1 cellular context compared by ENCODE assay signal in the genomic region with DNA sequence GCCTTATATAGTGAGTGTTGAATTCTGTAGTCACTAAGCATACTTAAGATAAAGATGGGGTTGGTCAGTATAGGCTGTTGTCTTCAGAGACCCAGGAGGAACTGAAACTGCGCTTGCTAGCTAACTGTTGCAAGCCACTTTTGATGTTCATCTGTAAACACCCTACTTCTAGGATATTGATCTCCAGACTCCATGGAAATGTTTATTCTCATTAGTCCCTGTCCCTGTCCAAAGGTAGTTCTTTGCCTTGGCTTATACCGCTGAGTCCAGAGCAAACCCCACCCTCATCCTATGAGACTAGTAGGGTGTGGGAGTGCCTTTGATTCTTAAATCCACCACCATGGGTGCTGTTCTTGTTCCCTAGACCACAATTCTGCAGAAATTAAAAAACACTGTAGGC.
TF ChIP-seq lines count a peak whose summit lies in the region.

No MANE protein-coding gene starts in this region.

TF ChIP-seq in K562, 482 proteins besides CTCF, POLR2A, EP300 and RAD21:
- TF ChIP-seq ZNF584 (CRISPR knock-in tag; IDR thresholded peaks at IDR 0.05; ENCODE audit: low read depth) (no peak), ZNF408 (CRISPR knock-in tag; IDR thresholded peaks at IDR 0.05; ENCODE audit: low read depth) (no peak), SIN3A (IDR thresholded peaks at IDR 0.05; ENCODE audit: borderline replicate concordance in 2 of 2, control insufficient read depth in 1 of 2, low read depth in 2 of 2, low read length in 2 of 2) (no peak), SP1 (CRISPR knock-in tag; IDR thresholded peaks at IDR 0.05) (no peak), ZNF41 (CRISPR knock-in tag; conservative IDR thresholded peaks at IDR 0.05) (no peak), MTA1 (IDR thresholded peaks at IDR 0.05; ENCODE audit: borderline replicate concordance) (no peak), ZNF184 (CRISPR knock-in tag; IDR thresholded peaks at IDR 0.05) (no peak), KAT2B (IDR thresholded peaks at IDR 0.05; ENCODE audit: low read depth, low read length) (no peak), SOX6 (IDR thresholded peaks at IDR 0.05) (no peak), PTTG1 (tag; IDR thresholded peaks at IDR 0.05; ENCODE audit: low read depth) (no peak), ZNF511 (CRISPR knock-in tag; IDR thresholded peaks at IDR 0.05) (no peak), SREBF2 (CRISPR knock-in tag; IDR thresholded peaks at IDR 0.05) (no peak)
- TF ChIP-seq, protein P1, sequence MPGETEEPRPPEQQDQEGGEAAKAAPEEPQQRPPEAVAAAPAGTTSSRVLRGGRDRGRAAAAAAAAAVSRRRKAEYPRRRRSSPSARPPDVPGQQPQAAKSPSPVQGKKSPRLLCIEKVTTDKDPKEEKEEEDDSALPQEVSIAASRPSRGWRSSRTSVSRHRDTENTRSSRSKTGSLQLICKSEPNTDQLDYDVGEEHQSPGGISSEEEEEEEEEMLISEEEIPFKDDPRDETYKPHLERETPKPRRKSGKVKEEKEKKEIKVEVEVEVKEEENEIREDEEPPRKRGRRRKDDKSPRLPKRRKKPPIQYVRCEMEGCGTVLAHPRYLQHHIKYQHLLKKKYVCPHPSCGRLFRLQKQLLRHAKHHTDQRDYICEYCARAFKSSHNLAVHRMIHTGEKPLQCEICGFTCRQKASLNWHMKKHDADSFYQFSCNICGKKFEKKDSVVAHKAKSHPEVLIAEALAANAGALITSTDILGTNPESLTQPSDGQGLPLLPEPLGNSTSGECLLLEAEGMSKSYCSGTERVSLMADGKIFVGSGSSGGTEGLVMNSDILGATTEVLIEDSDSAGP (CRISPR knock-in tag; IDR thresholded peaks at IDR 0.05), result no peak
- TF ChIP-seq, protein P2, sequence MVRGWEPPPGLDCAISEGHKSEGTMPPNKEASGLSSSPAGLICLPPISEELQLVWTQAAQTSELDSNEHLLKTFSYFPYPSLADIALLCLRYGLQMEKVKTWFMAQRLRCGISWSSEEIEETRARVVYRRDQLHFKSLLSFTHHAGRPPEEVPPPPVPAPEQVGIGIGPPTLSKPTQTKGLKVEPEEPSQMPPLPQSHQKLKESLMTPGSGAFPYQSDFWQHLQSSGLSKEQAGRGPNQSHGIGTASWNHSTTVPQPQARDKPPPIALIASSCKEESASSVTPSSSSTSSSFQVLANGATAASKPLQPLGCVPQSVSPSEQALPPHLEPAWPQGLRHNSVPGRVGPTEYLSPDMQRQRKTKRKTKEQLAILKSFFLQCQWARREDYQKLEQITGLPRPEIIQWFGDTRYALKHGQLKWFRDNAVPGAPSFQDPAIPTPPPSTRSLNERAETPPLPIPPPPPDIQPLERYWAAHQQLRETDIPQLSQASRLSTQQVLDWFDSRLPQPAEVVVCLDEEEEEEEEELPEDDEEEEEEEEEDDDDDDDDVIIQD (CRISPR knock-in tag; IDR thresholded peaks at IDR 0.05), result no peak
- TF ChIP-seq, protein P3, sequence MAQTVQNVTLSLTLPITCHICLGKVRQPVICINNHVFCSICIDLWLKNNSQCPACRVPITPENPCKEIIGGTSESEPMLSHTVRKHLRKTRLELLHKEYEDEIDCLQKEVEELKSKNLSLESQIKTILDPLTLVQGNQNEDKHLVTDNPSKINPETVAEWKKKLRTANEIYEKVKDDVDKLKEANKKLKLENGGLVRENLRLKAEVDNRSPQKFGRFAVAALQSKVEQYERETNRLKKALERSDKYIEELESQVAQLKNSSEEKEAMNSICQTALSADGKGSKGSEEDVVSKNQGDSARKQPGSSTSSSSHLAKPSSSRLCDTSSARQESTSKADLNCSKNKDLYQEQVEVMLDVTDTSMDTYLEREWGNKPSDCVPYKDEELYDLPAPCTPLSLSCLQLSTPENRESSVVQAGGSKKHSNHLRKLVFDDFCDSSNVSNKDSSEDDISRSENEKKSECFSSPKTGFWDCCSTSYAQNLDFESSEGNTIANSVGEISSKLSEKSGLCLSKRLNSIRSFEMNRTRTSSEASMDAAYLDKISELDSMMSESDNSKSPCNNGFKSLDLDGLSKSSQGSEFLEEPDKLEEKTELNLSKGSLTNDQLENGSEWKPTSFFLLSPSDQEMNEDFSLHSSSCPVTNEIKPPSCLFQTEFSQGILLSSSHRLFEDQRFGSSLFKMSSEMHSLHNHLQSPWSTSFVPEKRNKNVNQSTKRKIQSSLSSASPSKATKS (CRISPR knock-in tag; IDR thresholded peaks at IDR 0.05), result no peak
